Comparison of ENCODE assay signal across 2 cellular contexts in genomic region chr1:181284978-181285377, GRCh38.
TF ChIP-seq lines count a peak whose summit lies in the region.

No MANE protein-coding gene starts in this region.

TF ChIP-seq in HepG2, 621 proteins besides CTCF, POLR2A, EP300 and RAD21:
- TF ChIP-seq THRA (CRISPR knock-in tag; IDR thresholded peaks at IDR 0.05; ENCODE audit: borderline replicate concordance), result no peak
- TF ChIP-seq ZNF317 (CRISPR knock-in tag; IDR thresholded peaks at IDR 0.05), result peak; percentile 99

TF ChIP-seq in GM12878, 131 proteins besides CTCF, POLR2A, EP300 and RAD21:
- TF ChIP-seq FOXM1 (IDR thresholded peaks at IDR 0.05; ENCODE audit: low read depth, low read length) (no peak), ZZZ3 (IDR thresholded peaks at IDR 0.05; ENCODE audit: control insufficient read depth, insufficient read length, low read depth) (no peak), NR2F1 (conservative IDR thresholded peaks at IDR 0.05) (no peak), RBBP5 (conservative IDR thresholded peaks at IDR 0.05) (no peak), CBX5 (IDR thresholded peaks at IDR 0.05; ENCODE audit: low read depth) (0 out of 2 replicates have a peak, but pooled peaks have one; percentile 45)
- TF ChIP-seq, protein P1, sequence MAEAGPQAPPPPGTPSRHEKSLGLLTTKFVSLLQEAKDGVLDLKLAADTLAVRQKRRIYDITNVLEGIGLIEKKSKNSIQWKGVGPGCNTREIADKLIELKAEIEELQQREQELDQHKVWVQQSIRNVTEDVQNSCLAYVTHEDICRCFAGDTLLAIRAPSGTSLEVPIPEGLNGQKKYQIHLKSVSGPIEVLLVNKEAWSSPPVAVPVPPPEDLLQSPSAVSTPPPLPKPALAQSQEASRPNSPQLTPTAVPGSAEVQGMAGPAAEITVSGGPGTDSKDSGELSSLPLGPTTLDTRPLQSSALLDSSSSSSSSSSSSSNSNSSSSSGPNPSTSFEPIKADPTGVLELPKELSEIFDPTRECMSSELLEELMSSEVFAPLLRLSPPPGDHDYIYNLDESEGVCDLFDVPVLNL (IDR thresholded peaks at IDR 0.05; ENCODE audit: low read depth, low read length), result no peak
